Comparison of ENCODE assay signal across 2 cellular contexts in the genomic region with DNA sequence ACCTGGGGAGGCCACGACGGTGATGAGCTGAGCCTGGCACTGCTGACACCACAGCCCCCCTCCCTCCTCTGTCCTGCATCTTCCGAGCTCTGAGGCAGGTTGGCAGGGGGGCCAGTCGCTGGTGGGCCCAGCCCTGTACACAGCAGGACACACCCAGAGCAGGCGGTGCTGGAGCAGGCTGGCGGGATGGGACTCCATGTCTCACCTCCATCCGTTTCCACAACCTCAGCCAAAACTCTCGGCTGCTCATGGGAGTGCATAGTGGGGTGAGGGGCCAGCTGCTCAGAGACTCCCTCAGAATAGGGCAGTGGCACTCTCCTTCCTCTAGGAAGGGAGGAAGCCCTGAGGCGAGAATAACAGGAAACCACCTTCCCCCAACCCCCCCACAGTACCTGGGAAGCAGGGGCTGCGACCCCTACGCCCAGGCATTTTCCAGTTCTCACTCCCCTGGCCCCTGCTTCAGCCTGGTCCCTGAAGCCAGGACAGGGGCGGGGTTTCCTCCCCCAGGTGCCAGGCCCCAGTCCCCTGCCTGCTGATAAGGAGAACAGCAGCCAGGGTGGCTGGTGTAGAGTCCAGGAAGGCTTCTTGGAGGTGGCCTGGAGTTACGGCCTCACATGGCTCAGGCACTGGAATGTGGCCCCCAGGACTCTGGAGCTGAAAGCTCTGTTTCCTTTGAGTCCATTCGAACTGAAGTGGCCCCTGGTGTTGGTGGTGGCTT.
TF ChIP-seq lines count a peak whose summit lies in the region.

No MANE protein-coding gene starts in this region.

TF ChIP-seq in SK-N-SH, 30 proteins besides CTCF, POLR2A, EP300 and RAD21:
- TF ChIP-seq MXI1 (IDR thresholded peaks at IDR 0.05; ENCODE audit: low read depth, low read length): no peak
- no peak for TF ChIP-seq GATA2 (CRISPR knock-in tag; IDR thresholded peaks at IDR 0.05)
- TF ChIP-seq RXRA (IDR thresholded peaks at IDR 0.05; ENCODE audit: borderline replicate concordance, low read depth): no peak
- TF ChIP-seq FOXJ3 (CRISPR knock-in tag; IDR thresholded peaks at IDR 0.05): no peak

TF ChIP-seq in GM12891, 5 proteins besides CTCF, POLR2A, EP300 and RAD21:
- no peak for TF ChIP-seq POLR2AphosphoS5 (IDR thresholded peaks at IDR 0.05; ENCODE audit: low read depth, low read length)
- TF ChIP-seq TAF1 (IDR thresholded peaks at IDR 0.05; ENCODE audit: low read depth, low read length): no peak
- TF ChIP-seq PAX5 (IDR thresholded peaks at IDR 0.05; ENCODE audit: insufficient read depth, low read length, severe bottlenecking): no peak
- no peak for TF ChIP-seq SPI1 (IDR thresholded peaks at IDR 0.05; ENCODE audit: low read depth, low read length)
- TF ChIP-seq POU2F2 (IDR thresholded peaks at IDR 0.05; ENCODE audit: low read depth, low read length): no peak
